25 cellular contexts compared by ENCODE assay signal in genomic region chr3:177479630-177480029, GRCh38.
DNase-seq lines count a peak whose midpoint lies in the region; ATAC-seq and TF ChIP-seq lines count a peak whose summit lies in the region.
"Had no signal": no experiment of that assay in that cellular context is flagged by ENCODE, and none has a peak within 500 bp of the region (broad histone marks: within the 10 kb centered on the region; RNA-seq: fewer than 3 reads in every experiment).

No MANE protein-coding gene starts in this region.

- H3K27ac ChIP-seq in coronary artery (peak overlapping the region; percentile 7 to 55), neural progenitor cell (no peak overlapping the region), transverse colon (peak overlapping the region in 3 of 4 donors; percentile 67 to 71 (median 67)), A673 (ENCODE audit: low read depth, low read length, poor library complexity, severe bottlenecking) (no peak overlapping the region)
- H3K27ac ChIP-seq: 22Rv1 had no signal

- ATAC-seq in GM18868 (IDR thresholded peaks at IDR 0.05; ENCODE audit: unreplicated experiment) (no peak), HG03108 (IDR thresholded peaks at IDR 0.05; ENCODE audit: unreplicated experiment) (no peak)
- ATAC-seq: WTC11 had no signal

- in situ Hi-C loops in transverse colon (cut with MboI; ENCODE audit: low pct_ligation_motif_present in 1 of 4, low pct_unique_long_range_greater_than_20kb in 1 of 4, low sequenced_read_pairs in 3 of 4): no loop called here

- no peak for TF ChIP-seq CTCF in coronary artery (IDR thresholded peaks at IDR 0.05)
- TF ChIP-seq CTCF in neural progenitor cell (IDR thresholded peaks at IDR 0.05): no peak
- TF ChIP-seq CTCF in transverse colon (IDR thresholded peaks at IDR 0.05): no peak
- TF ChIP-seq CTCF in A673 (conservative IDR thresholded peaks at IDR 0.05; ENCODE audit: low read depth, low read length): no peak

- no peak overlapping the region for H3K9ac ChIP-seq in neural progenitor cell

- BruUV-seq in A673 (replicated peaks; lab: Mats Ljungman, UMichigan): no TSS peak

- peaks cover 52% of the 10 kb centered on the region for H3K4me1 Mint-ChIP-seq in neural progenitor cell

- no peaks in the 10 kb centered on the region for H3K27me3 Mint-ChIP-seq in neural progenitor cell (ENCODE audit: insufficient read depth, low read depth)
- H3K27me3 Mint-ChIP-seq: B cell, memory B cell had no signal

- H3K36me3 Mint-ChIP-seq in neural progenitor cell: peaks cover 2% of the 10 kb centered on the region
- H3K36me3 Mint-ChIP-seq: memory B cell, WTC11 had no signal

- H3K4me3 Mint-ChIP-seq in neural progenitor cell: no peak overlapping the region
- H3K4me3 Mint-ChIP-seq: B cell, memory B cell, WTC11 had no signal

- H2AFZ ChIP-seq in neural progenitor cell (replicated peaks): no peak overlapping the region

- H3K4me2 ChIP-seq in neural progenitor cell: no peak overlapping the region

- H3K9me3 ChIP-seq in neural progenitor cell (ENCODE audit: low read depth) (no peaks in the 10 kb centered on the region), transverse colon (no peaks in the 10 kb centered on the region), A673 (ENCODE audit: low read depth, low read length, poor library complexity, severe bottlenecking) (no peaks in the 10 kb centered on the region)
- H3K9me3 ChIP-seq: thyroid gland had no signal

- no peaks in the 10 kb centered on the region for H3K79me2 ChIP-seq in neural progenitor cell (ENCODE audit: low read depth)

- intact Hi-C loops in transverse colon (cut with DNase I; ENCODE audit: low total_unique reads) (no loop called here), A673 (cut with micrococcal nuclease; ENCODE audit: unreplicated experiment) (no loop called here)

- H4K20me1 ChIP-seq in neural progenitor cell (ENCODE audit: low read depth): no peaks in the 10 kb centered on the region

- DNase-seq in NCI-H2171 treated with DMSO at 0.1 percent for 48 hours (lab: John Stamatoyannopoulos, UW): peak; percentile 25
- no peak for DNase-seq in NCI-H2171 (lab: John Stamatoyannopoulos, UW)
- DNase-seq in coronary artery (ENCODE audit: low spot score): no peak
- no peak for DNase-seq in neural progenitor cell (ENCODE audit: low spot score)
- no peak for DNase-seq in transverse colon
- DNase-seq in A673 (ENCODE audit: low spot score): no peak
- DNase-seq: activated CD4-positive, alpha-beta T cell treated with anti-CD3 and anti-CD28 coated beads, Interleukin-2, amount 50 U/mL, for 1 hour; activated naive CD4-positive, alpha-beta T cell treated with anti-CD3 and anti-CD28 coated beads, Interleukin-2, amount 50 U/mL, for 16 hours; anterior cingulate cortex; caudate nucleus; dermis blood vessel endothelial cell; DMS79 treated with DMSO at 0.1 percent for 48 hours; head of caudate nucleus; Kasumi-1; NCI-H1694 treated with DMSO at 0.1 percent for 48 hours; stimulated activated CD4-positive, alpha-beta T cell treated with anti-CD3 and anti-CD28 coated beads, Interleukin-12 subunit alpha, Interleukin-12 subunit beta, amount 100 ng/mL, for 4 hours; stimulated activated CD4-positive, alpha-beta T cell treated with anti-CD3 and anti-CD28 coated beads, Interleukin-4, amount 100 ng/mL, for 24 hours; stimulated activated naive CD4-positive, alpha-beta T cell; thyroid gland had no signal

- H3K36me3 ChIP-seq in neural progenitor cell (no peaks in the 10 kb centered on the region), transverse colon (no peaks in the 10 kb centered on the region), A673 (ENCODE audit: insufficient read depth, low read length, poor library complexity, severe bottlenecking) (no peaks in the 10 kb centered on the region)
- H3K36me3 ChIP-seq: thyroid gland had no signal

- H3K4me3 ChIP-seq in coronary artery (no peak overlapping the region), neural progenitor cell (no peak overlapping the region), transverse colon (no peak overlapping the region), A673 (ENCODE audit: low read depth, low read length, poor library complexity, severe bottlenecking) (no peak overlapping the region)
- H3K4me3 ChIP-seq: thyroid gland had no signal

- H3K27me3 ChIP-seq in neural progenitor cell (no peaks in the 10 kb centered on the region), transverse colon (no peaks in the 10 kb centered on the region), A673 (replicated peaks; ENCODE audit: insufficient read depth, low read depth, low read length, poor library complexity) (no peaks in the 10 kb centered on the region)
- H3K27me3 ChIP-seq: thyroid gland had no signal

- TF ChIP-seq EP300 in transverse colon (IDR thresholded peaks at IDR 0.05; ENCODE audit: low read depth): no peak

- POLR2A ChIA-PET in A673 (lab: Charles Lee; ENCODE audit: low non-redundant PET): no interaction called here

- H3K27ac Mint-ChIP-seq in neural progenitor cell: peak overlapping the region; percentile 75
- H3K27ac Mint-ChIP-seq: B cell, memory B cell, WTC11 had no signal

- no peaks in the 10 kb centered on the region for H3K9me3 Mint-ChIP-seq in neural progenitor cell
- H3K9me3 Mint-ChIP-seq: memory B cell, WTC11 had no signal

- CTCF ChIA-PET in A673 (lab: Charles Lee): no interaction called here

- TF ChIP-seq POLR2A in transverse colon (IDR thresholded peaks at IDR 0.05): no peak

- WGBS in transverse colon (ENCODE audit: low coverage in 1 of 2), 2 donors: 88% methylated on average over 2 of the region's 2 CpGs

- peaks cover 5% of the 10 kb centered on the region for H3F3A ChIP-seq in neural progenitor cell (ENCODE audit: low read depth)

- H3K4me1 ChIP-seq in neural progenitor cell: peaks cover 23% of the 10 kb centered on the region
- peaks cover 10 to 44% (median 26%) of the 10 kb centered on the region in 4 donors for H3K4me1 ChIP-seq in transverse colon
- no peaks in the 10 kb centered on the region for H3K4me1 ChIP-seq in A673 (ENCODE audit: insufficient read depth, low read length, poor library complexity, severe bottlenecking)

Comparison
In these comparisons a context has a peak if more than half of its experiments do, and no peak if none do; other contexts are left out.
1. H3K27ac ChIP-seq: peak in coronary artery (2 of 2) and transverse colon (3 of 4); none in neural progenitor cell (single experiment) and A673 (single experiment).